Comparison of ENCODE assay signal across 27 cellular contexts in the genomic region with DNA sequence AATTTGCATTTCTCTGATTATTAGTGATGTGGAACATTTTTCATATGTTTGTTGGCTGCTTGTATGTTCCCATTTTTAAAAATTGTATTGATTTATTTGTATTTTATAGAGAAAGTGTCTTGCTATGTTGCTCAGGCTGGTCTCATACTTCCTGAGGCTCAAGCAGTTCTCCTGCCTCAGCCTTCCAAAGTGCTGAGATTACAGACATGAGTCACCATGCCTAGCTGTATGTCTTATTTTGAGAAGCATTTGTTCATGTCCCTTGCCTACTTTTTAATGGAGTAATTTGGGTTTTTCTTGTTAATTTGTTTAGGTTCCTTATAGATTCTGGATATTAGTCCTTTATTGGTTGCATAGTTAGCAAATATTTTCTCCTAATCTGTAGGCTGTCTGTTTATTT.
A peak's percentile ranks its signal among the peaks of the same experiment; 100 is the strongest.
DNase-seq lines count a peak whose midpoint lies in the region; ATAC-seq and TF ChIP-seq lines count a peak whose summit lies in the region.
"Had no signal": no experiment of that assay in that cellular context is flagged by ENCODE, and none has a peak within 500 bp of the region (broad histone marks: within the 10 kb centered on the region; RNA-seq: fewer than 3 reads in every experiment).

No MANE protein-coding gene starts in this region.

- no peaks in the 10 kb centered on the region for H3K9me3 ChIP-seq in Karpas-422 (ENCODE audit: low read length)
- H3K9me3 ChIP-seq: gastrocnemius medialis, MG63, mucosa of descending colon, vagina had no signal

- TF ChIP-seq CTCF in brain microvascular endothelial cell (IDR thresholded peaks at IDR 0.05; ENCODE audit: low read depth, low read length, missing control alignments) (no peak), fibroblast of the aortic adventitia (IDR thresholded peaks at IDR 0.05; ENCODE audit: insufficient read depth, low read length) (no peak)

- H3K27ac Mint-ChIP-seq in activated naive CD4-positive, alpha-beta T cell treated with anti-CD3 and anti-CD28 coated beads for 36 hours = no peak overlapping the region
- H3K27ac Mint-ChIP-seq: activated CD4-positive, alpha-beta T cell treated with anti-CD3 and anti-CD28 coated beads for 36 hours; activated CD8-positive, alpha-beta T cell treated with anti-CD3 and anti-CD28 coated beads, Interleukin-2, amount 10 ng/mL, durations not matched to agents 7 days and 5 days; activated naive CD8-positive, alpha-beta T cell treated with anti-CD3 and anti-CD28 coated beads for 36 hours; activated T-helper 2 cell treated with anti-CD3 and anti-CD28 coated beads, Interferon-gamma antibody, Interleukin-2, Interleukin-4, amounts not matched to agents 10 μg/mL and 5 μg/mL and 100 μg/mL, durations not matched to agents 14 hours and 24 hours and 36 hours; CD4-positive, CD25-positive, alpha-beta regulatory T cell; natural killer cell treated with Interleukin-12 subunit alpha and Interleukin-12 subunit beta and Interleukin-15 and Interleukin-18, amount 100 ng/mL, for 72 hours; stimulated activated naive CD8-positive, alpha-beta T cell treated with anti-CD3 and anti-CD28 coated beads, Interleukin-15, Interleukin-2, amounts not matched to agents 100 ng/mL and 50 ng/mL, for 24 hours had no signal

- CTCF ChIA-PET in activated naive CD4-positive, alpha-beta T cell treated with anti-CD3 and anti-CD28 coated beads for 36 hours (lab: Charles Lee) = no interaction called here

- no peaks in the 10 kb centered on the region for H3K36me3 ChIP-seq in Karpas-422 (ENCODE audit: insufficient read depth, low read length)
- H3K36me3 ChIP-seq in brain microvascular endothelial cell (replicated peaks) = no peaks in the 10 kb centered on the region
- H3K36me3 ChIP-seq: gastrocnemius medialis, MG63, vagina had no signal

- no peaks in the 10 kb centered on the region for H3K9me2 ChIP-seq in Karpas-422 (replicated peaks; ENCODE audit: insufficient read depth, low read length)

- no peak overlapping the region for H2AFZ ChIP-seq in Karpas-422 (ENCODE audit: low read length)

- intact Hi-C loops in activated naive CD4-positive, alpha-beta T cell treated with anti-CD3 and anti-CD28 coated beads for 36 hours (cut with micrococcal nuclease) = no loop called here

- H3K4me3 ChIP-seq in Karpas-422 (ENCODE audit: low read length) = no peak overlapping the region
- no peak overlapping the region for H3K4me3 ChIP-seq in brain microvascular endothelial cell (ENCODE audit: low read depth, low read length)
- H3K4me3 ChIP-seq in fibroblast of the aortic adventitia (ENCODE audit: low read depth, low read length) = no peak overlapping the region
- H3K4me3 ChIP-seq: gastrocnemius medialis, MG63, mucosa of descending colon, skin epidermis, vagina had no signal

- H3K9me3 Mint-ChIP-seq in activated naive CD4-positive, alpha-beta T cell treated with anti-CD3 and anti-CD28 coated beads for 36 hours = no peaks in the 10 kb centered on the region
- H3K9me3 Mint-ChIP-seq: activated T-helper 2 cell treated with anti-CD3 and anti-CD28 coated beads, Interferon-gamma antibody, Interleukin-2, Interleukin-4, amounts not matched to agents 10 μg/mL and 5 μg/mL and 100 μg/mL, durations not matched to agents 14 hours and 24 hours and 36 hours; IgD-negative memory B cell; natural killer cell treated with Interleukin-12 subunit alpha and Interleukin-12 subunit beta and Interleukin-15 and Interleukin-18, amount 100 ng/mL, for 72 hours; stimulated activated naive CD8-positive, alpha-beta T cell treated with anti-CD3 and anti-CD28 coated beads, Interleukin-15, Interleukin-2, amounts not matched to agents 100 ng/mL and 50 ng/mL, for 24 hours had no signal

- peak; percentile 1 for DNase-seq in Daoy (ENCODE audit: low read depth)
- DNase-seq in Karpas-422 = no peak
- peak; percentile 66 for DNase-seq in brain microvascular endothelial cell
- DNase-seq in fibroblast of the aortic adventitia (ENCODE audit: low read depth) = peak; percentile 46
- no peak for DNase-seq in activated CD4-positive, CD25-positive, alpha-beta regulatory T cell (lab: John Stamatoyannopoulos, UW)
- DNase-seq in midbrain (lab: John Stamatoyannopoulos, UW) = no peak
- DNase-seq in activated naive CD4-positive, alpha-beta T cell treated with anti-CD3 and anti-CD28 coated beads for 36 hours = no peak
- DNase-seq: activated CD4-positive, alpha-beta T cell treated with anti-CD3 and anti-CD28 coated beads for 36 hours; activated CD8-positive, alpha-beta T cell treated with anti-CD3 and anti-CD28 coated beads, Interleukin-2, amount 10 ng/mL, durations not matched to agents 7 days and 5 days; activated naive CD8-positive, alpha-beta T cell treated with anti-CD3 and anti-CD28 coated beads for 36 hours; CD4-positive, CD25-positive, alpha-beta regulatory T cell; gastrocnemius medialis; islet precursor cell; MG63; mucosa of descending colon; NCI-H1105 treated with DMSO at 0.1 percent for 48 hours; NCI-H2029 treated with DMSO at 0.1 percent for 48 hours; NCI-H748 treated with DMSO at 0.1 percent for 48 hours had no signal

- ATAC-seq in GM18873 (IDR thresholded peaks at IDR 0.05; ENCODE audit: low FRiP score, unreplicated experiment) = no peak
- ATAC-seq: activated CD4-positive, alpha-beta T cell treated with anti-CD3 and anti-CD28 coated beads for 36 hours; activated CD8-positive, alpha-beta T cell treated with anti-CD3 and anti-CD28 coated beads, Interleukin-2, amount 10 ng/mL, durations not matched to agents 7 days and 5 days; gastrocnemius medialis; mucosa of descending colon; natural killer cell treated with Interleukin-12 subunit alpha and Interleukin-12 subunit beta and Interleukin-15 and Interleukin-18, amount 100 ng/mL, for 72 hours had no signal

- peak overlapping the region; percentile 22; the same call in 1 of the 2 replicates for H3K27ac ChIP-seq in Karpas-422 (ENCODE audit: low read length)
- H3K27ac ChIP-seq in brain microvascular endothelial cell = no peak overlapping the region
- H3K27ac ChIP-seq: epithelial cell of prostate, gastrocnemius medialis, RWPE1, skin epidermis, vagina had no signal

- H3K4me2 ChIP-seq in Karpas-422 (ENCODE audit: low read depth, low read length, poor library complexity, severe bottlenecking) = no peak overlapping the region

- H3K27me3 Mint-ChIP-seq in activated naive CD4-positive, alpha-beta T cell treated with anti-CD3 and anti-CD28 coated beads for 36 hours (ENCODE audit: low read depth) = no peaks in the 10 kb centered on the region
- H3K27me3 Mint-ChIP-seq: activated CD4-positive, alpha-beta T cell treated with anti-CD3 and anti-CD28 coated beads for 36 hours; activated naive CD8-positive, alpha-beta T cell treated with anti-CD3 and anti-CD28 coated beads for 36 hours; CD4-positive, CD25-positive, alpha-beta regulatory T cell; IgD-negative memory B cell; natural killer cell treated with Interleukin-12 subunit alpha and Interleukin-12 subunit beta and Interleukin-15 and Interleukin-18, amount 100 ng/mL, for 72 hours; stimulated activated naive CD8-positive, alpha-beta T cell treated with anti-CD3 and anti-CD28 coated beads, Interleukin-15, Interleukin-2, amounts not matched to agents 100 ng/mL and 50 ng/mL, for 24 hours had no signal

- in situ Hi-C loops in brain microvascular endothelial cell (cut with HindIII; ENCODE audit: low pct_ligation_motif_present, low sequenced_read_pairs) = no loop called here

- peaks cover 2% of the 10 kb centered on the region for H3K4me1 Mint-ChIP-seq in activated naive CD4-positive, alpha-beta T cell treated with anti-CD3 and anti-CD28 coated beads for 36 hours (ENCODE audit: low read depth)
- H3K4me1 Mint-ChIP-seq: activated CD4-positive, alpha-beta T cell treated with anti-CD3 and anti-CD28 coated beads for 36 hours had no signal

- peaks cover 11% of the 10 kb centered on the region for H3K4me1 ChIP-seq in Karpas-422 (ENCODE audit: low read length)
- H3K4me1 ChIP-seq: gastrocnemius medialis, vagina had no signal

- H3K27me3 ChIP-seq in Karpas-422 (ENCODE audit: low read length) (no peaks in the 10 kb centered on the region), brain microvascular endothelial cell (replicated peaks) (no peaks in the 10 kb centered on the region)
- H3K27me3 ChIP-seq: gastrocnemius medialis, MG63, vagina had no signal

- H3K79me2 ChIP-seq in Karpas-422 (ENCODE audit: low read length) = peaks cover 3% of the 10 kb centered on the region; the same call in 1 of the 2 replicates

- no peak overlapping the region for H3K4me3 Mint-ChIP-seq in activated naive CD4-positive, alpha-beta T cell treated with anti-CD3 and anti-CD28 coated beads for 36 hours
- H3K4me3 Mint-ChIP-seq: activated CD4-positive, alpha-beta T cell treated with anti-CD3 and anti-CD28 coated beads for 36 hours; activated CD8-positive, alpha-beta T cell treated with anti-CD3 and anti-CD28 coated beads, Interleukin-2, amount 10 ng/mL, durations not matched to agents 7 days and 5 days; activated naive CD8-positive, alpha-beta T cell treated with anti-CD3 and anti-CD28 coated beads for 36 hours; CD4-positive, CD25-positive, alpha-beta regulatory T cell; IgD-negative memory B cell; natural killer cell treated with Interleukin-12 subunit alpha and Interleukin-12 subunit beta and Interleukin-15 and Interleukin-18, amount 100 ng/mL, for 72 hours; stimulated activated naive CD8-positive, alpha-beta T cell treated with anti-CD3 and anti-CD28 coated beads, Interleukin-15, Interleukin-2, amounts not matched to agents 100 ng/mL and 50 ng/mL, for 24 hours had no signal

- H3K9ac ChIP-seq in Karpas-422 (ENCODE audit: low read length) = no peak overlapping the region

- H3K36me3 Mint-ChIP-seq in activated naive CD4-positive, alpha-beta T cell treated with anti-CD3 and anti-CD28 coated beads for 36 hours (ENCODE audit: low read depth) = peaks cover 13% of the 10 kb centered on the region
- H3K36me3 Mint-ChIP-seq: natural killer cell treated with Interleukin-12 subunit alpha and Interleukin-12 subunit beta and Interleukin-15 and Interleukin-18, amount 100 ng/mL, for 72 hours had no signal

- no peaks in the 10 kb centered on the region for H4K20me1 ChIP-seq in Karpas-422 (ENCODE audit: insufficient read depth, low read depth, low read length)

Comparison
In these comparisons a context has a peak if more than half of its experiments do, and no peak if none do; other contexts are left out.
1. DNase-seq: peak in Daoy (single experiment), brain microvascular endothelial cell (single experiment) and fibroblast of the aortic adventitia (single experiment); none in Karpas-422 (single experiment), activated CD4-positive, CD25-positive, alpha-beta regulatory T cell (0 of 4), midbrain (single experiment) and activated naive CD4-positive, alpha-beta T cell treated with anti-CD3 and anti-CD28 coated beads for 36 hours (single experiment).